Comparison of ENCODE assay signal across 15 cellular contexts in genomic region chr2:157692768-157693167, GRCh38.
DNase-seq lines count a peak whose midpoint lies in the region; ATAC-seq and TF ChIP-seq lines count a peak whose summit lies in the region.
"Had no signal": no experiment of that assay in that cellular context is flagged by ENCODE, and none has a peak within 500 bp of the region (broad histone marks: within the 10 kb centered on the region; RNA-seq: fewer than 3 reads in every experiment).

No MANE protein-coding gene starts in this region.

- H3K27ac ChIP-seq in AG04450 (ENCODE audit: low read depth, low read length) (no peak overlapping the region), body of pancreas (no peak overlapping the region)
- no peak overlapping the region for H3K27ac ChIP-seq in CD8-positive, alpha-beta T cell (ENCODE audit: low read depth, low read length)
- H3K27ac ChIP-seq: BLaER1 had no signal

- H3K4me3 ChIP-seq in AG04450 (ENCODE audit: low read depth, low read length) (no peak overlapping the region), body of pancreas (no peak overlapping the region)
- H3K4me3 ChIP-seq in CD8-positive, alpha-beta T cell (ENCODE audit: low read depth, low read length), result no peak overlapping the region
- H3K4me3 ChIP-seq: BLaER1, HAP-1 had no signal

- 93 to 100% methylated on average over 2 of the region's 2 CpGs for WGBS in body of pancreas, 2 donors

- DNase-seq in AG04450 (ENCODE audit: low read depth, low spot score) (peak; percentile 63), HT1080 (ENCODE audit: low read depth) (peak; percentile 97), amniotic epithelial cell (ENCODE audit: low read depth) (peak; percentile 39), hepatic stellate cell (ENCODE audit: low spot score) (peak; percentile 58), body of pancreas (no peak), progenitor cell of endocrine pancreas (ENCODE audit: low spot score, unreplicated experiment) (no peak)
- no peak for DNase-seq in CD8-positive, alpha-beta T cell
- DNase-seq: activated naive CD8-positive, alpha-beta T cell treated with anti-CD3 and anti-CD28 coated beads, Interleukin-2, amount 50 U/mL, for 24 hours; NCI-H1048; stimulated activated CD4-positive, alpha-beta T cell treated with anti-CD3 and anti-CD28 coated beads, Interleukin-4, amount 100 ng/mL, for 4 hours had no signal

- TF ChIP-seq POLR2A in body of pancreas (IDR thresholded peaks at IDR 0.05), result no peak

- CTCF ChIA-PET in AG04450 (lab: Charles Lee), result no interaction called here
- CTCF ChIA-PET in CD8-positive, alpha-beta T cell (lab: Charles Lee), result no interaction called here

- no peaks in the 10 kb centered on the region for H3K4me1 Mint-ChIP-seq in progenitor cell of endocrine pancreas (ENCODE audit: low read depth)
- H3K4me1 Mint-ChIP-seq in CD8-positive, alpha-beta T cell (ENCODE audit: low read depth), result no peaks in the 10 kb centered on the region
- H3K4me1 Mint-ChIP-seq: activated naive CD8-positive, alpha-beta T cell treated with anti-CD3 and anti-CD28 coated beads, Interleukin-2, amount 50 U/mL, for 24 hours; neural crest cell had no signal

- no peak overlapping the region for H3K4me3 Mint-ChIP-seq in progenitor cell of endocrine pancreas (ENCODE audit: low read depth)
- no peak overlapping the region for H3K4me3 Mint-ChIP-seq in CD8-positive, alpha-beta T cell
- H3K4me3 Mint-ChIP-seq: activated naive CD8-positive, alpha-beta T cell treated with anti-CD3 and anti-CD28 coated beads, Interleukin-2, amount 50 U/mL, for 24 hours; neural crest cell; T-helper 2 cell treated with Interferon-gamma antibody and Interleukin-4, amounts not matched to agents 5 μg/mL and 100 μg/mL, for 36 hours had no signal

- H3K27me3 ChIP-seq in AG04450 (ENCODE audit: control insufficient read depth, insufficient read depth, low read length), result no peaks in the 10 kb centered on the region
- H3K27me3 ChIP-seq in body of pancreas, result no peaks in the 10 kb centered on the region
- no peaks in the 10 kb centered on the region for H3K27me3 ChIP-seq in CD8-positive, alpha-beta T cell (ENCODE audit: insufficient read depth, low read length)
- H3K27me3 ChIP-seq: BLaER1 had no signal

- H3K9me3 Mint-ChIP-seq in progenitor cell of endocrine pancreas (ENCODE audit: low read depth), result no peaks in the 10 kb centered on the region
- H3K9me3 Mint-ChIP-seq in CD8-positive, alpha-beta T cell, result no peaks in the 10 kb centered on the region
- H3K9me3 Mint-ChIP-seq: activated naive CD8-positive, alpha-beta T cell treated with anti-CD3 and anti-CD28 coated beads, Interleukin-2, amount 50 U/mL, for 24 hours; T-helper 2 cell treated with Interferon-gamma antibody and Interleukin-4, amounts not matched to agents 5 μg/mL and 100 μg/mL, for 36 hours had no signal

- intact Hi-C loops in body of pancreas (cut with DNase I), result no loop called here
- intact Hi-C loops in CD8-positive, alpha-beta T cell (cut with DNase I, micrococcal nuclease), result no loop called here

- H3K27ac Mint-ChIP-seq in progenitor cell of endocrine pancreas, result no peak overlapping the region
- H3K27ac Mint-ChIP-seq in CD8-positive, alpha-beta T cell, result no peak overlapping the region
- H3K27ac Mint-ChIP-seq: activated naive CD8-positive, alpha-beta T cell treated with anti-CD3 and anti-CD28 coated beads, Interleukin-2, amount 50 U/mL, for 24 hours; T-helper 2 cell treated with Interferon-gamma antibody and Interleukin-4, amounts not matched to agents 5 μg/mL and 100 μg/mL, for 36 hours had no signal

- H3K9me3 ChIP-seq in AG04450 (ENCODE audit: control insufficient read depth, insufficient read depth, low read length) (no peaks in the 10 kb centered on the region), body of pancreas (no peaks in the 10 kb centered on the region)
- H3K9me3 ChIP-seq in CD8-positive, alpha-beta T cell (ENCODE audit: low read length), result no peaks in the 10 kb centered on the region
- H3K9me3 ChIP-seq: HAP-1 had no signal

- TF ChIP-seq CTCF in AG04450 (IDR thresholded peaks at IDR 0.05; ENCODE audit: low read depth, low read length) (no peak), body of pancreas (IDR thresholded peaks at IDR 0.05) (no peak), progenitor cell of endocrine pancreas (IDR thresholded peaks at IDR 0.05; ENCODE audit: unreplicated experiment) (no peak)
- no peak for TF ChIP-seq CTCF in CD8-positive, alpha-beta T cell (IDR thresholded peaks at IDR 0.05)

- ATAC-seq in body of pancreas, result no peak
- ATAC-seq in CD8-positive, alpha-beta T cell, result no peak
- ATAC-seq in GM21529 (IDR thresholded peaks at IDR 0.05; ENCODE audit: unreplicated experiment), result no peak
- ATAC-seq: activated naive CD8-positive, alpha-beta T cell treated with anti-CD3 and anti-CD28 coated beads, Interleukin-2, amount 50 U/mL, for 24 hours had no signal

- no peaks in the 10 kb centered on the region for H3K27me3 Mint-ChIP-seq in progenitor cell of endocrine pancreas
- H3K27me3 Mint-ChIP-seq in CD8-positive, alpha-beta T cell (ENCODE audit: low read depth), result peaks cover 3% of the 10 kb centered on the region
- H3K27me3 Mint-ChIP-seq: activated naive CD8-positive, alpha-beta T cell treated with anti-CD3 and anti-CD28 coated beads, Interleukin-2, amount 50 U/mL, for 24 hours had no signal

- H3K36me3 ChIP-seq in body of pancreas (replicated peaks in 1 of 2; ENCODE audit: insufficient read depth in 1 of 2, low read depth in 2 of 2), result no peaks in the 10 kb centered on the region
- H3K36me3 ChIP-seq in CD8-positive, alpha-beta T cell (ENCODE audit: insufficient read depth, low read length), result no peaks in the 10 kb centered on the region
- H3K36me3 ChIP-seq: BLaER1, HAP-1 had no signal

- POLR2A ChIA-PET in AG04450 (lab: Yijun Ruan, JAX), result no interaction called here
- POLR2A ChIA-PET in CD8-positive, alpha-beta T cell (lab: Charles Lee), result no interaction called here

- H3K4me1 ChIP-seq in body of pancreas, result no peaks in the 10 kb centered on the region
- no peaks in the 10 kb centered on the region for H3K4me1 ChIP-seq in CD8-positive, alpha-beta T cell (ENCODE audit: insufficient read depth, low read length)
- H3K4me1 ChIP-seq: BLaER1 had no signal

- H3K36me3 Mint-ChIP-seq in progenitor cell of endocrine pancreas (ENCODE audit: insufficient read depth), result no peaks in the 10 kb centered on the region
- H3K36me3 Mint-ChIP-seq in CD8-positive, alpha-beta T cell, result no peaks in the 10 kb centered on the region

Comparison
In these comparisons a context has a peak if more than half of its experiments do, and no peak if none do; other contexts are left out.
1. DNase-seq: peak in AG04450 (single experiment), HT1080 (single experiment), amniotic epithelial cell (single experiment) and hepatic stellate cell (single experiment); none in body of pancreas (0 of 4), progenitor cell of endocrine pancreas (single experiment) and CD8-positive, alpha-beta T cell (0 of 7).